20 cellular contexts compared by ENCODE assay signal in genomic region chr13:30303269-30303668, GRCh38. TPM values are rescaled to one million over a fixed set of nuclear protein-coding genes. Genes with fewer than 3 reads are reported as not detected.
DNase-seq lines count a peak whose midpoint lies in the region; ATAC-seq, FAIRE-seq and TF ChIP-seq lines count a peak whose summit lies in the region.
"Had no signal": no experiment of that assay in that cellular context is flagged by ENCODE, and none has a peak within 500 bp of the region (broad histone marks: within the 10 kb centered on the region; RNA-seq: fewer than 3 reads in every experiment).

No MANE protein-coding gene starts in this region.

- no peak overlapping the region for H2AFZ ChIP-seq in mesenchymal stem cell (ENCODE audit: low read depth, low read length)

- no peak overlapping the region for H2BK15ac ChIP-seq in mesenchymal stem cell (ENCODE audit: low read depth, poor library complexity, severe bottlenecking)

- 8% methylated on average over 1 of the region's 1 CpG for WGBS in A549 (ENCODE audit: missing lambda C conversion rate)
- WGBS in mesenchymal stem cell: 46% methylated on average over 1 of the region's 1 CpG

- H3K4ac ChIP-seq in mesenchymal stem cell (ENCODE audit: low read depth in 1 of 2, low read length in 2 of 2): no peak overlapping the region

- no peak for TF ChIP-seq EP300 in A549 (IDR thresholded peaks at IDR 0.05)

- peak overlapping the region; percentile 41 for H3K4me2 ChIP-seq in A549
- no peak overlapping the region for H3K4me2 ChIP-seq in mesenchymal stem cell (ENCODE audit: low read length, poor library complexity, severe bottlenecking)

- H3K18ac ChIP-seq in mesenchymal stem cell (ENCODE audit: low read depth in 1 of 2, low read length in 2 of 2): no peak overlapping the region

- TF ChIP-seq CTCF in A549 (IDR thresholded peaks at IDR 0.05): no peak

- H3K9me3 ChIP-seq in A549 (no peaks in the 10 kb centered on the region), mesenchymal stem cell (ENCODE audit: control insufficient read depth, low read length) (no peaks in the 10 kb centered on the region)
- H3K9me3 ChIP-seq: left lung had no signal

- no peak for FAIRE-seq in A549 (lab: Jason Lieb, UNC)
- FAIRE-seq in GM12891 (lab: Jason Lieb, UNC): peak; percentile 56
- FAIRE-seq in HTR-8/SVneo (lab: Jason Lieb, UNC): no peak
- FAIRE-seq: bronchial epithelial cell, endothelial cell of umbilical vein had no signal

- H3K4me3 ChIP-seq in A549 (no peak overlapping the region), mesenchymal stem cell (ENCODE audit: insufficient read depth in 1 of 2, low read depth in 1 of 2, low read length in 2 of 2) (no peak overlapping the region)
- H3K4me3 ChIP-seq: left lung had no signal

- CTCF ChIA-PET in A549 (lab: Yijun Ruan, JAX): no interaction called here

- no peaks in the 10 kb centered on the region for H3K27me3 ChIP-seq in mesenchymal stem cell (ENCODE audit: control insufficient read depth in 1 of 2, insufficient read depth in 1 of 2, low read length in 2 of 2)
- H3K27me3 ChIP-seq: left lung had no signal

- no peak for TF ChIP-seq RAD21 in A549 (conservative IDR thresholded peaks at IDR 0.05 in 1 of 2, IDR thresholded peaks at IDR 0.05 in 1 of 2)

- peak overlapping the region; percentile 22 for H3K9ac ChIP-seq in mesenchymal stem cell (ENCODE audit: low read length)

- no peaks in the 10 kb centered on the region for H3K36me3 ChIP-seq in mesenchymal stem cell (ENCODE audit: control insufficient read depth in 1 of 2, insufficient read depth in 2 of 2, low read depth in 1 of 2, low read length in 2 of 2)
- H3K36me3 ChIP-seq: left lung had no signal

- ATAC-seq in A549 (no peak), GM19328 (IDR thresholded peaks at IDR 0.05; ENCODE audit: unreplicated experiment) (no peak)
- ATAC-seq in activated CD4-positive, CD25-positive, alpha-beta regulatory T cell treated with anti-CD3 and anti-CD28 coated beads, Interleukin-2, amount 50 U/mL, for 24 hours: no peak
- ATAC-seq: activated naive CD8-positive, alpha-beta T cell treated with anti-CD3 and anti-CD28 coated beads, Interleukin-2, amount 50 U/mL, for 24 hours; left lung had no signal

- TF ChIP-seq POLR2A in A549 (IDR thresholded peaks at IDR 0.05; ENCODE audit: low read length): no peak
- no peak for TF ChIP-seq POLR2A in GM12891 (IDR thresholded peaks at IDR 0.05; ENCODE audit: low read depth, low read length)

- H3K79me1 ChIP-seq in mesenchymal stem cell (replicated peaks; ENCODE audit: low read length, poor library complexity, severe bottlenecking): peaks cover 2% of the 10 kb centered on the region

- H3K14ac ChIP-seq in mesenchymal stem cell (ENCODE audit: low read length in 2 of 2): no peak overlapping the region

- H2BK12ac ChIP-seq in mesenchymal stem cell (ENCODE audit: low read length in 2 of 2): no peak overlapping the region

- POLR2A ChIA-PET in A549 (lab: Yijun Ruan, JAX): no interaction called here

- DNase-seq in A549 (ENCODE audit: low read depth in 1 of 2, low spot score in 1 of 2): no peak
- DNase-seq in GM12891 (ENCODE audit: insufficient read length, low spot score): no peak
- DNase-seq in OCI-M1 (lab: John Stamatoyannopoulos, UW): peak; percentile 48
- no peak for DNase-seq in mesenchymal stem cell
- no peak for DNase-seq in HTR-8/SVneo (ENCODE audit: insufficient read length, low spot score)
- no peak for DNase-seq in activated CD8-positive, alpha-beta memory T cell treated with anti-CD3 and anti-CD28 coated beads, Interleukin-2, amount 50 U/mL, for 4 hours
- DNase-seq: activated CD4-positive, alpha-beta T cell treated with anti-CD3 and anti-CD28 coated beads, Interleukin-2, amount 10 ng/mL, durations not matched to agents 7 days and 5 days; activated naive CD8-positive, alpha-beta T cell treated with anti-CD3 and anti-CD28 coated beads, Interleukin-2, amount 50 U/mL, for 24 hours; CD4-positive, alpha-beta memory T cell; dermis blood vessel endothelial cell; head of caudate nucleus; left lung; NCI-H2107; NCI-H510A treated with DMSO at 0.1 percent for 48 hours; Right ventricle myocardium superior; T-helper 1 cell had no signal

- H3K4me1 ChIP-seq in A549: peaks cover 33% of the 10 kb centered on the region
- peaks cover 7% of the 10 kb centered on the region for H3K4me1 ChIP-seq in mesenchymal stem cell (ENCODE audit: control insufficient read depth, insufficient read depth, low read depth, low read length)

- H2AK5ac ChIP-seq in mesenchymal stem cell (ENCODE audit: low read length, severe bottlenecking): peak overlapping the region; percentile 44

- H3K27ac ChIP-seq in A549 (no peak overlapping the region), mesenchymal stem cell (ENCODE audit: low read length, poor library complexity, severe bottlenecking) (no peak overlapping the region)
- H3K27ac ChIP-seq: left lung had no signal

- H4K8ac ChIP-seq in mesenchymal stem cell (ENCODE audit: low read length): no peak overlapping the region

- H2BK120ac ChIP-seq in mesenchymal stem cell (ENCODE audit: low read depth, low read length): no peak overlapping the region

- H4K91ac ChIP-seq in mesenchymal stem cell (ENCODE audit: low read length): no peak overlapping the region

- H2BK5ac ChIP-seq in mesenchymal stem cell (ENCODE audit: low read depth, low read length, poor library complexity, severe bottlenecking): no peak overlapping the region

- H3K23ac ChIP-seq in mesenchymal stem cell (ENCODE audit: low read length in 2 of 2): no peak overlapping the region

TF ChIP-seq in A549, 52 proteins besides CTCF, POLR2A, EP300 and RAD21:
- TF ChIP-seq JUN (IDR thresholded peaks at IDR 0.05) (no peak), PHF8 (IDR thresholded peaks at IDR 0.05; ENCODE audit: borderline replicate concordance, low read depth) (no peak), ZNF302 (CRISPR knock-in tag; IDR thresholded peaks at IDR 0.05) (no peak), ATOH8 (CRISPR knock-in tag; IDR thresholded peaks at IDR 0.05; ENCODE audit: low read depth) (no peak)
TF ChIP-seq in A549: peak in this region for 0.

TF ChIP-seq in GM12891, 5 proteins besides CTCF, POLR2A, EP300 and RAD21:
- no peak for TF ChIP-seq PAX5 (IDR thresholded peaks at IDR 0.05; ENCODE audit: insufficient read depth, low read length, severe bottlenecking)
- no peak for TF ChIP-seq POLR2AphosphoS5 (IDR thresholded peaks at IDR 0.05; ENCODE audit: low read depth, low read length)
- TF ChIP-seq SPI1 (IDR thresholded peaks at IDR 0.05; ENCODE audit: low read depth, low read length): no peak
- TF ChIP-seq TAF1 (IDR thresholded peaks at IDR 0.05; ENCODE audit: low read depth, low read length): no peak

RNA-seq across cellular contexts. Expression of gene KATNAL1, which starts 4.1 kb away (rescaled TPM):
- polyA plus RNA-seq in A549 (2011; rRNA removed) (9.7 and 10.5 TPM in 2 replicates), A549 (2017; fragmentation: RNase III; extraction: RNeasy Plus Mini Kit Qiagen cat#74134 plus additional on column Dnase treatment) (7.7 to 8.6 TPM (median 7.9 TPM) in 3 replicates)
- polyA plus RNA-seq in A549 (2012; cell fraction: cytosol; rRNA removed): 2.5 and 3.0 TPM in 2 replicates
- 1.4 TPM in 2 replicates for polyA plus RNA-seq in A549 (2012; cell fraction: nucleus; rRNA removed)
- 6.9 and 7.8 TPM in 2 replicates for polyA minus RNA-seq in A549 (2011; rRNA and poly(A)+ RNA removed)
- 7.5 TPM for polyA plus RNA-seq in GM12891 (2012; ENCODE audit: low read depth, missing spikeins)
- polyA plus RNA-seq in mesenchymal stem cell (2013, experiment 1 of 2): 9.6 TPM
- 11.5 TPM for polyA plus RNA-seq in mesenchymal stem cell (2013, experiment 2 of 2)
